Comparison of ENCODE assay signal across 9 cellular contexts in the genomic region with DNA sequence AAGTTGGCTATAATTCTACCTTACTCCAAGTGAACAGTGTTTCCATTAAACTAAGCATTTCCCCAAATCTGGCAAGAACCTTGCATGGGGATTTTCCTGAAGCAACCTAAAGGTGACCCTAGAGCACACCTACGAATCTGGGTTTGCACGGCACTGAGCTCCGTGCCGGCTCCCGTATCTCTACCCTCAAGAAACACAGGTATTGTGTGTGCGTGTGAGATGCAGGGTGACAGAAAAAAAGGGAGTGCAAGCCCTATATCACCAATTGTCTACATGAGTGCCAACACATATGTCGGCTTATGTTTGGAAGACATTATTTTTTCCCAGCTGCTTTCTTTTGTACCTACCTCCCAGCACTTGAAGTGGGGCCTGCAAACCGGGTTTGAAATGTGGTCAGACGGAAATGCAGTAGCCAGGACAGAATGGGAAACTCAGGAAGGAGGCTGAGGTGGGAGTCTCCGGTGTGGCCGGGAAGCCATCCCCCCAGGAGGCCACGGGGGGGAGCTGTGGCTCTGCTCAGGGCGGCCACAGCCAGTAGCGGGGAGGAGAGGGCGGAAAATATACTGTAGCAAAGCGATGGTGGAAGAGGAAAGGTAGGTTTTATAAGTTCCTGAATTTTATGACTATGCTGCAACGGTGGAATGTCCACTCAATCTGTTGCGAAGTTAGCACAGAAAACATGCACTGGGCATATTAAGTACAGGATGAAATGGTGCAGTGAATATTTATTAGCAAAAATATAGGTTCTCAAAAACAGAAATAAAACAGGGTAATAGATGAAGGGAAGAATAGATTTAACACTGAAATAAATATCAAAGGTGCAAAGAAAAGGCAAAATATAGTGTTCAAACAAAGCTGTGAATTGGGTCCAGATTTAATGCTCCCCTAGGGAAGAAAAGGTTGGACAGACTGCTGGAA.
DNase-seq lines count a peak whose midpoint lies in the region; ATAC-seq and TF ChIP-seq lines count a peak whose summit lies in the region.
"Had no signal": no experiment of that assay in that cellular context is flagged by ENCODE, and none has a peak within 500 bp of the region (broad histone marks: within the 10 kb centered on the region; RNA-seq: fewer than 3 reads in every experiment).

No MANE protein-coding gene starts in this region.

- peak; percentile 98 for TF ChIP-seq CTCF in left ventricle myocardium inferior (IDR thresholded peaks at IDR 0.05; ENCODE audit: borderline replicate concordance)
- TF ChIP-seq CTCF in gastrocnemius medialis (IDR thresholded peaks at IDR 0.05 in 4 of 5, conservative IDR thresholded peaks at IDR 0.05 in 1 of 5), result peak; percentile 48 to 87 (median 71)

- H3K4me3 ChIP-seq in left ventricle myocardium inferior, result no peak overlapping the region
- no peak overlapping the region for H3K4me3 ChIP-seq in gastrocnemius medialis
- H3K4me3 ChIP-seq: BLaER1 treated with 17β-estradiol and CSF1 and Interleukin-3, amounts not matched to agents 10 nM and 100 nM had no signal

- peaks cover 5% of the 10 kb centered on the region for H3K27me3 Mint-ChIP-seq in activated naive CD4-positive, alpha-beta T cell treated with anti-CD3 and anti-CD28 coated beads, Interleukin-2, amount 10 ng/mL, durations not matched to agents 7 days and 5 days

- H3K9me3 ChIP-seq in left ventricle myocardium inferior (replicated peaks) (no peaks in the 10 kb centered on the region), gastrocnemius medialis (no peaks in the 10 kb centered on the region)
- H3K9me3 ChIP-seq: BLaER1 treated with 17β-estradiol and CSF1 and Interleukin-3, amounts not matched to agents 10 nM and 100 nM had no signal

- CTCF ChIA-PET in activated naive CD4-positive, alpha-beta T cell treated with anti-CD3 and anti-CD28 coated beads, Interleukin-2, amount 10 ng/mL, durations not matched to agents 7 days and 5 days (lab: Charles Lee), result interaction anchor here (1.0 to 6.5 kb wide), 7 partner anchors 12 to 1148 kb away, joined by 3 to 94 read pairs (median 3); no protein-coding TSS in a partner anchor

- ATAC-seq in HG02884 (IDR thresholded peaks at IDR 0.05; ENCODE audit: unreplicated experiment) (peak; percentile 66), gastrocnemius medialis (peak; percentile 41 to 72), HG02571 (IDR thresholded peaks at IDR 0.05; ENCODE audit: unreplicated experiment) (no peak)

- intact Hi-C loops in left ventricle myocardium inferior (cut with micrococcal nuclease) (loop anchor here (10.0 kb wide), 1 partner anchor 303 kb away; no protein-coding TSS in a partner anchor), gastrocnemius medialis (cut with DNase I; ENCODE audit: low total_unique reads) (loop anchor here (2.0 to 10.0 kb wide), 3 partner anchors 303 to 939 kb away; no protein-coding TSS in a partner anchor)

- H3K9me3 Mint-ChIP-seq in activated naive CD4-positive, alpha-beta T cell treated with anti-CD3 and anti-CD28 coated beads, Interleukin-2, amount 10 ng/mL, durations not matched to agents 7 days and 5 days, result no peaks in the 10 kb centered on the region

- H3K4me1 Mint-ChIP-seq in activated naive CD4-positive, alpha-beta T cell treated with anti-CD3 and anti-CD28 coated beads, Interleukin-2, amount 10 ng/mL, durations not matched to agents 7 days and 5 days, result peaks cover 48% of the 10 kb centered on the region

- DNase-seq in DMS53 (lab: John Stamatoyannopoulos, UW) (peak; percentile 34), DMS53 treated with DMSO at 0.1 percent for 48 hours (lab: John Stamatoyannopoulos, UW; ENCODE audit: unreplicated experiment) (no peak), OCI-M1 (lab: John Stamatoyannopoulos, UW) (peak; percentile 46), left ventricle myocardium inferior (peak; percentile 57), gastrocnemius medialis (peak in 1 of 2 donors; percentile 28)
- peak; percentile 71 for DNase-seq in activated naive CD4-positive, alpha-beta T cell treated with anti-CD3 and anti-CD28 coated beads, Interleukin-2, amount 10 ng/mL, durations not matched to agents 7 days and 5 days

- in situ Hi-C loops in gastrocnemius medialis (cut with MboI; ENCODE audit: low sequenced_read_pairs in 4 of 4), result loop anchor here (10.0 to 25.0 kb wide), 5 partner anchors 303 to 1081 kb away; a partner anchor contains a TSS

- H3K36me3 ChIP-seq in left ventricle myocardium inferior, result no peaks in the 10 kb centered on the region
- H3K36me3 ChIP-seq in gastrocnemius medialis, result no peaks in the 10 kb centered on the region
- H3K36me3 ChIP-seq: BLaER1 treated with 17β-estradiol and CSF1 and Interleukin-3, amounts not matched to agents 10 nM and 100 nM had no signal

- no peak for TF ChIP-seq POLR2A in gastrocnemius medialis (IDR thresholded peaks at IDR 0.05)

- peaks cover 19% of the 10 kb centered on the region for H3K4me1 ChIP-seq in left ventricle myocardium inferior
- H3K4me1 ChIP-seq in gastrocnemius medialis, result peaks cover 0 to 4% of the 10 kb centered on the region in 2 donors

- no peak overlapping the region for H3K27ac ChIP-seq in left ventricle myocardium inferior (replicated peaks)
- H3K27ac ChIP-seq in gastrocnemius medialis, result no peak overlapping the region
- H3K27ac ChIP-seq: BLaER1 treated with 17β-estradiol and CSF1 and Interleukin-3, amounts not matched to agents 10 nM and 100 nM had no signal

- no peak overlapping the region for H3K4me3 Mint-ChIP-seq in activated naive CD4-positive, alpha-beta T cell treated with anti-CD3 and anti-CD28 coated beads, Interleukin-2, amount 10 ng/mL, durations not matched to agents 7 days and 5 days

- H3K27me3 ChIP-seq in left ventricle myocardium inferior (ENCODE audit: low read depth) (peaks cover 82% of the 10 kb centered on the region), gastrocnemius medialis (peaks cover 17 to 52% (median 34%) of the 10 kb centered on the region in 3 donors)

- peaks cover 8% of the 10 kb centered on the region for H3K36me3 Mint-ChIP-seq in activated naive CD4-positive, alpha-beta T cell treated with anti-CD3 and anti-CD28 coated beads, Interleukin-2, amount 10 ng/mL, durations not matched to agents 7 days and 5 days

- peak overlapping the region; percentile 53 for H3K27ac Mint-ChIP-seq in activated naive CD4-positive, alpha-beta T cell treated with anti-CD3 and anti-CD28 coated beads, Interleukin-2, amount 10 ng/mL, durations not matched to agents 7 days and 5 days
